Comparison of ENCODE assay signal across 1 cellular context in the genomic region with DNA sequence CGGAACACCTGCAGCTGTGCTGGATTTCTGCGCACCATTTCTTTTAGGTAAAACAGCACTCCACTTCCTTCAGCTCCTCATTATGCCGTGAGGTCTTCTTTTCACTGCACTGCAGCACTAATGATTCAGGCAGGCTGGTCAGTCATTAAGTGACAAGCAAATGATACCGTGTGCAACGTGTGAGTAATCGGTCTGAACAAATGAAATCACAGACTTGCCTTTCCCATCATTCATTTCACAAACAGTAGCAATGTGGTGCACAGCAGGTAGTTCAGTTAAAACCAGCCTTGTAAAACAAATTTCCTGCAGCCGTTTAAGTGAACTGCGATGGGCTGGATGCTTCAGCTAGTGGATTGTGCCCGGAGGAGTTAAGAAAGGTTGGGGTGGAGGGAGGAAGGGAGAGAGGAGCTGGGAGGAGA.
TF ChIP-seq lines count a peak whose summit lies in the region.

No MANE protein-coding gene starts in this region.

TF ChIP-seq in GM23338, 12 proteins besides CTCF, POLR2A, EP300 and RAD21 (continued from another document):
- TF ChIP-seq, protein P1, sequence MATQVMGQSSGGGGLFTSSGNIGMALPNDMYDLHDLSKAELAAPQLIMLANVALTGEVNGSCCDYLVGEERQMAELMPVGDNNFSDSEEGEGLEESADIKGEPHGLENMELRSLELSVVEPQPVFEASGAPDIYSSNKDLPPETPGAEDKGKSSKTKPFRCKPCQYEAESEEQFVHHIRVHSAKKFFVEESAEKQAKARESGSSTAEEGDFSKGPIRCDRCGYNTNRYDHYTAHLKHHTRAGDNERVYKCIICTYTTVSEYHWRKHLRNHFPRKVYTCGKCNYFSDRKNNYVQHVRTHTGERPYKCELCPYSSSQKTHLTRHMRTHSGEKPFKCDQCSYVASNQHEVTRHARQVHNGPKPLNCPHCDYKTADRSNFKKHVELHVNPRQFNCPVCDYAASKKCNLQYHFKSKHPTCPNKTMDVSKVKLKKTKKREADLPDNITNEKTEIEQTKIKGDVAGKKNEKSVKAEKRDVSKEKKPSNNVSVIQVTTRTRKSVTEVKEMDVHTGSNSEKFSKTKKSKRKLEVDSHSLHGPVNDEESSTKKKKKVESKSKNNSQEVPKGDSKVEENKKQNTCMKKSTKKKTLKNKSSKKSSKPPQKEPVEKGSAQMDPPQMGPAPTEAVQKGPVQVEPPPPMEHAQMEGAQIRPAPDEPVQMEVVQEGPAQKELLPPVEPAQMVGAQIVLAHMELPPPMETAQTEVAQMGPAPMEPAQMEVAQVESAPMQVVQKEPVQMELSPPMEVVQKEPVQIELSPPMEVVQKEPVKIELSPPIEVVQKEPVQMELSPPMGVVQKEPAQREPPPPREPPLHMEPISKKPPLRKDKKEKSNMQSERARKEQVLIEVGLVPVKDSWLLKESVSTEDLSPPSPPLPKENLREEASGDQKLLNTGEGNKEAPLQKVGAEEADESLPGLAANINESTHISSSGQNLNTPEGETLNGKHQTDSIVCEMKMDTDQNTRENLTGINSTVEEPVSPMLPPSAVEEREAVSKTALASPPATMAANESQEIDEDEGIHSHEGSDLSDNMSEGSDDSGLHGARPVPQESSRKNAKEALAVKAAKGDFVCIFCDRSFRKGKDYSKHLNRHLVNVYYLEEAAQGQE (IDR thresholded peaks at IDR 0.05; ENCODE audit: unreplicated experiment): no peak
- TF ChIP-seq JUNB (IDR thresholded peaks at IDR 0.05; ENCODE audit: unreplicated experiment) (no peak), NANOG (IDR thresholded peaks at IDR 0.05; ENCODE audit: borderline replicate concordance) (no peak)
- TF ChIP-seq, protein P2, sequence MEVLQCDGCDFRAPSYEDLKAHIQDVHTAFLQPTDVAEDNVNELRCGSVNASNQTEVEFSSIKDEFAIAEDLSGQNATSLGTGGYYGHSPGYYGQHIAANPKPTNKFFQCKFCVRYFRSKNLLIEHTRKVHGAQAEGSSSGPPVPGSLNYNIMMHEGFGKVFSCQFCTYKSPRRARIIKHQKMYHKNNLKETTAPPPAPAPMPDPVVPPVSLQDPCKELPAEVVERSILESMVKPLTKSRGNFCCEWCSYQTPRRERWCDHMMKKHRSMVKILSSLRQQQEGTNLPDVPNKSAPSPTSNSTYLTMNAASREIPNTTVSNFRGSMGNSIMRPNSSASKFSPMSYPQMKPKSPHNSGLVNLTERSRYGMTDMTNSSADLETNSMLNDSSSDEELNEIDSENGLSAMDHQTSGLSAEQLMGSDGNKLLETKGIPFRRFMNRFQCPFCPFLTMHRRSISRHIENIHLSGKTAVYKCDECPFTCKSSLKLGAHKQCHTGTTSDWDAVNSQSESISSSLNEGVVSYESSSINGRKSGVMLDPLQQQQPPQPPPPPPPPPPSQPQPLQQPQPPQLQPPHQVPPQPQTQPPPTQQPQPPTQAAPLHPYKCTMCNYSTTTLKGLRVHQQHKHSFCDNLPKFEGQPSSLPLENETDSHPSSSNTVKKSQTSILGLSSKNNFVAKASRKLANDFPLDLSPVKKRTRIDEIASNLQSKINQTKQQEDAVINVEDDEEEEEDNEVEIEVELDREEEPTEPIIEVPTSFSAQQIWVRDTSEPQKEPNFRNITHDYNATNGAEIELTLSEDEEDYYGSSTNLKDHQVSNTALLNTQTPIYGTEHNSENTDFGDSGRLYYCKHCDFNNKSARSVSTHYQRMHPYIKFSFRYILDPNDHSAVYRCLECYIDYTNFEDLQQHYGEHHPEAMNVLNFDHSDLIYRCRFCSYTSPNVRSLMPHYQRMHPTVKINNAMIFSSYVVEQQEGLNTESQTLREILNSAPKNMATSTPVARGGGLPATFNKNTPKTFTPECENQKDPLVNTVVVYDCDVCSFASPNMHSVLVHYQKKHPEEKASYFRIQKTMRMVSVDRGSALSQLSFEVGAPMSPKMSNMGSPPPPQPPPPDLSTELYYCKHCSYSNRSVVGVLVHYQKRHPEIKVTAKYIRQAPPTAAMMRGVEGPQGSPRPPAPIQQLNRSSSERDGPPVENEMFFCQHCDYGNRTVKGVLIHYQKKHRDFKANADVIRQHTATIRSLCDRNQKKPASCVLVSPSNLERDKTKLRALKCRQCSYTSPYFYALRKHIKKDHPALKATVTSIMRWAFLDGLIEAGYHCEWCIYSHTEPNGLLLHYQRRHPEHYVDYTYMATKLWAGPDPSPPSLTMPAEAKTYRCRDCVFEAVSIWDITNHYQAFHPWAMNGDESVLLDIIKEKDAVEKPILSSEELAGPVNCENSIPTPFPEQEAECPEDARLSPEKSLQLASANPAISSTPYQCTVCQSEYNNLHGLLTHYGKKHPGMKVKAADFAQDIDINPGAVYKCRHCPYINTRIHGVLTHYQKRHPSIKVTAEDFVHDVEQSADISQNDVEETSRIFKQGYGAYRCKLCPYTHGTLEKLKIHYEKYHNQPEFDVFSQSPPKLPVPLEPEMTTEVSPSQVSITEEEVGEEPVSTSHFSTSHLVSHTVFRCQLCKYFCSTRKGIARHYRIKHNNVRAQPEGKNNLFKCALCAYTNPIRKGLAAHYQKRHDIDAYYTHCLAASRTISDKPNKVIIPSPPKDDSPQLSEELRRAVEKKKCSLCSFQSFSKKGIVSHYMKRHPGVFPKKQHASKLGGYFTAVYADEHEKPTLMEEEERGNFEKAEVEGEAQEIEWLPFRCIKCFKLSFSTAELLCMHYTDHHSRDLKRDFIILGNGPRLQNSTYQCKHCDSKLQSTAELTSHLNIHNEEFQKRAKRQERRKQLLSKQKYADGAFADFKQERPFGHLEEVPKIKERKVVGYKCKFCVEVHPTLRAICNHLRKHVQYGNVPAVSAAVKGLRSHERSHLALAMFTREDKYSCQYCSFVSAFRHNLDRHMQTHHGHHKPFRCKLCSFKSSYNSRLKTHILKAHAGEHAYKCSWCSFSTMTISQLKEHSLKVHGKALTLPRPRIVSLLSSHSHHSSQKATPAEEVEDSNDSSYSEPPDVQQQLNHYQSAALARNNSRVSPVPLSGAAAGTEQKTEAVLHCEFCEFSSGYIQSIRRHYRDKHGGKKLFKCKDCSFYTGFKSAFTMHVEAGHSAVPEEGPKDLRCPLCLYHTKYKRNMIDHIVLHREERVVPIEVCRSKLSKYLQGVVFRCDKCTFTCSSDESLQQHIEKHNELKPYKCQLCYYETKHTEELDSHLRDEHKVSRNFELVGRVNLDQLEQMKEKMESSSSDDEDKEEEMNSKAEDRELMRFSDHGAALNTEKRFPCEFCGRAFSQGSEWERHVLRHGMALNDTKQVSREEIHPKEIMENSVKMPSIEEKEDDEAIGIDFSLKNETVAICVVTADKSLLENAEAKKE (CRISPR knock-in tag; IDR thresholded peaks at IDR 0.05): no peak
